ENCODE assay signal across 27 cellular contexts in the genomic region with DNA sequence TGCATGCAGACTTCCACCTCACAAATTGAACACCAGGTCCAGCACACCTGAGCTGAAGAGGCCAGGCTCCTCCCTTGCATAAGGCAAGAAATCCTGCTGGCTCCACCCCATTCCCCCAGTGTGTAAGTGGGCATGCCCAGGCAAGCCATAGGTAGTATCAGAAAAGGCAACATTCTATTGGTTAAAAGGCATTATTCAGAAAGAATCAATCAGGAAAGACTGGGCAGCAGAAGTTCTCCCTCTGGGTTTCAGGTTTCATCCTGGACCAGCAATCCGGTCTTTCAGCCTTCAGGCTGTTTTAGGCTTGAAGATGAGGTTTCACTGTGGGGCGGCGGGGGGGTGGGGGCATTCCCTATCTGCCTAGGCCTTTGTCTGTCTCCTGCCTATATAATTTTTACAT. TPM values are rescaled to one million over a fixed set of nuclear protein-coding genes. Genes with fewer than 3 reads are reported as not detected.
DNase-seq lines count a peak whose midpoint lies in the region; ATAC-seq, FAIRE-seq and TF ChIP-seq lines count a peak whose summit lies in the region.
"Had no signal": no experiment of that assay in that cellular context is flagged by ENCODE, and none has a peak within 500 bp of the region (broad histone marks: within the 10 kb centered on the region; RNA-seq: fewer than 3 reads in every experiment).

No MANE protein-coding gene starts in this region.

- POLR2A ChIA-PET in MCF 10A (lab: Yijun Ruan, JAX) = interaction anchor here (0.7 kb wide), 1 partner anchor 71 kb away, joined by 3 read pairs; no protein-coding TSS in a partner anchor

- no peak for TF ChIP-seq POLR2A in breast epithelium (IDR thresholded peaks at IDR 0.05)
- TF ChIP-seq POLR2A in GM12892 (IDR thresholded peaks at IDR 0.05; ENCODE audit: low read depth, low read length) = no peak

- DNase-seq in MCF 10A (ENCODE audit: unreplicated experiment) (peak; percentile 34), breast epithelium (ENCODE audit: low spot score in 2 of 2) (no peak), NCI-H69 (lab: John Stamatoyannopoulos, UW) (peak; percentile 88), epithelial cell of prostate (ENCODE audit: low read depth, low spot score) (peak; percentile 56), GM12892 (ENCODE audit: insufficient read length) (no peak), HCEC 1CT (no peak), Right ventricle myocardium inferior (ENCODE audit: missing footprints) (no peak)
- DNase-seq: activated CD4-positive, alpha-beta T cell treated with anti-CD3 and anti-CD28 coated beads for 1 hour; foreskin fibroblast; HFFc6; hypothalamus; left colon; NCI-H1105; stimulated activated CD4-positive, alpha-beta T cell treated with anti-CD3 and anti-CD28 coated beads, Interleukin-4, amount 100 ng/mL, for 1 hour had no signal

- H3K36me3 Mint-ChIP-seq in MCF 10A (ENCODE audit: insufficient read depth, unreplicated experiment) = no peaks in the 10 kb centered on the region
- H3K36me3 Mint-ChIP-seq: activated naive CD8-positive, alpha-beta T cell had no signal

- no peaks in the 10 kb centered on the region for H3K36me3 ChIP-seq in breast epithelium
- H3K36me3 ChIP-seq: BLaER1, prostate gland had no signal

- H3K9me3 Mint-ChIP-seq in MCF 10A (ENCODE audit: unreplicated experiment) = no peaks in the 10 kb centered on the region

- peak overlapping the region; percentile 91 for H3K27ac Mint-ChIP-seq in MCF 10A (ENCODE audit: low read depth, unreplicated experiment)
- H3K27ac Mint-ChIP-seq: activated naive CD8-positive, alpha-beta T cell; HFFc6 had no signal

- intact Hi-C loops in MCF 10A (cut with micrococcal nuclease) = no loop called here
- intact Hi-C loops in breast epithelium (cut with DNase I; ENCODE audit: low total_unique reads) = no loop called here
- intact Hi-C loops in Right ventricle myocardium inferior (cut with DNase I) = no loop called here

- ATAC-seq in GM21515 (IDR thresholded peaks at IDR 0.05; ENCODE audit: unreplicated experiment) (no peak), Right ventricle myocardium inferior (no peak)
- ATAC-seq: left colon had no signal

- H3K4me1 Mint-ChIP-seq in MCF 10A (ENCODE audit: insufficient read depth, unreplicated experiment) = peaks cover 10% of the 10 kb centered on the region
- H3K4me1 Mint-ChIP-seq: neural crest cell had no signal

- H3K27ac ChIP-seq in breast epithelium (no peak overlapping the region), epithelial cell of prostate (peak overlapping the region; percentile 9)
- H3K27ac ChIP-seq: BLaER1, KMS-11, prostate gland had no signal

- no peak for TF ChIP-seq CTCF in MCF 10A (IDR thresholded peaks at IDR 0.05; ENCODE audit: unreplicated experiment)
- TF ChIP-seq CTCF in breast epithelium (IDR thresholded peaks at IDR 0.05) = no peak

- CTCF ChIA-PET in MCF 10A (lab: Yijun Ruan, JAX) = no interaction called here

- no peaks in the 10 kb centered on the region for H3K4me1 ChIP-seq in breast epithelium
- H3K4me1 ChIP-seq: BLaER1, prostate gland had no signal

- no peak overlapping the region for H3K4me3 ChIP-seq in breast epithelium
- H3K4me3 ChIP-seq: BLaER1, prostate gland had no signal

- no peaks in the 10 kb centered on the region for H3K27me3 Mint-ChIP-seq in MCF 10A (ENCODE audit: insufficient read depth, unreplicated experiment)
- H3K27me3 Mint-ChIP-seq: activated naive CD8-positive, alpha-beta T cell had no signal

- H3K27me3 ChIP-seq in breast epithelium = no peaks in the 10 kb centered on the region
- H3K27me3 ChIP-seq: BLaER1 had no signal

- no peaks in the 10 kb centered on the region for H3K9me3 ChIP-seq in breast epithelium
- H3K9me3 ChIP-seq: BLaER1, prostate gland had no signal

- no TSS peak for BruUV-seq in MCF 10A (replicated peaks; lab: Mats Ljungman, UMichigan)

- no peak for FAIRE-seq in GM12892 (lab: Jason Lieb, UNC)
- FAIRE-seq: colon, endometrium, urothelium cell line had no signal

- no peak overlapping the region for H3K4me3 Mint-ChIP-seq in MCF 10A (ENCODE audit: unreplicated experiment)
- H3K4me3 Mint-ChIP-seq: activated naive CD8-positive, alpha-beta T cell; HFFc6; neural crest cell had no signal

RNA-seq across cellular contexts. Expression of a gene that starts 42.0 kb away (rescaled TPM):
- total RNA-seq in MCF 10A (2022) = not detected in 2 replicates
- not detected for total RNA-seq in breast epithelium
- polyA plus RNA-seq in GM12892 (2012; ENCODE audit: missing spikeins) = not detected
- total RNA-seq in Right ventricle myocardium inferior = not detected
- total RNA-seq: A673, G401, HFFc6, left colon, mononuclear cell, neural crest cell, skeletal muscle tissue had no signal

Comparison
In these comparisons a context has a peak if more than half of its experiments do, and no peak if none do; other contexts are left out.
1. DNase-seq: peak in MCF 10A (single experiment), NCI-H69 (single experiment) and epithelial cell of prostate (single experiment); none in breast epithelium (0 of 2), GM12892 (single experiment), HCEC 1CT (single experiment) and Right ventricle myocardium inferior (single experiment).